ENCODE assay signal across 18 cellular contexts in the genomic region with DNA sequence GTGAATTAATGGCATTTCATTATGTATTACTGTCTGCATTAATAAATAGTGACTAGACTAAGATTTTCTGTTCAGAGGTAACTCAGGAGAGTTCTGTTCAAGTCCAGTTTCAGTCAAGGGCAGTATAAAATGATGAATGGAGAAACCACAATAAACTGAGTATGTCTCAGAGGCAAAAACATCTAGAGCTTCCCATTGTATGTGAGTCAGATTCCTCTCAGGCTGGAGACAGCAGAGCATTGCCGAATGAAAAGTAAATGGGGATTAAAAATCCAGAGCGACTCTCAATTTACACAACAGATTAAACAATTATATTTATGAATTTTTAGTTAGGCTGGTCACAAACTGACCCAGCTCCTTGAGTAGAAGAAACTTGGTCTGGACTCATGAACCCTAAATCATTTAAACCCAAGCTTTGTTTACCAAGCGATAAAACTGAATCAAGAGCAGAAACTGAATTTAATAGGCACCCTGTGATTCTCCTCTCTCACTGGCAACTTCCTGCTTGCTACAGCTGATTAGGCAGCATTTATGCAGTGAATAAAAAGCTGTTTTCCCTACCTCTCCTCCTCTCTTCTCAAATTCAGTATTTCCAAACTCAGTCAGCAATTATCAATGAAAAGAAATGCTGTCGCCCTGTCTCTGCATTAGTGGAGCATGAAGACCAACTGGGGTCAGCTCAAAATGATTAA.
DNase-seq lines count a peak whose midpoint lies in the region; ATAC-seq and TF ChIP-seq lines count a peak whose summit lies in the region.
"Had no signal": no experiment of that assay in that cellular context is flagged by ENCODE, and none has a peak within 500 bp of the region (broad histone marks: within the 10 kb centered on the region; RNA-seq: fewer than 3 reads in every experiment).

No MANE protein-coding gene starts in this region.

- DNase-seq in HT-29 (ENCODE audit: low spot score): peak; percentile 2
- DNase-seq in SK-N-MC (ENCODE audit: low read depth, low spot score): peak; percentile 52
- no peak for DNase-seq in hepatocyte (ENCODE audit: low spot score)
- DNase-seq in pons (ENCODE audit: low spot score): peak; percentile 7
- no peak for DNase-seq in CD8-positive, alpha-beta T cell
- DNase-seq in T-helper 17 cell: no peak
- DNase-seq in T-helper 2 cell treated with Interferon-gamma antibody and Interleukin-4, amounts not matched to agents 5 μg/mL and 100 μg/mL, for 36 hours (ENCODE audit: low spot score): no peak
- DNase-seq: activated CD8-positive, alpha-beta memory T cell treated with anti-CD3 and anti-CD28 coated beads, Interleukin-2, amount 10 ng/mL, durations not matched to agents 7 days and 5 days; activated naive CD4-positive, alpha-beta T cell treated with Interleukin-2 at 50 U/mL for 16 hours; colonic mucosa; NCI-H1930; stimulated activated naive CD4-positive, alpha-beta T cell had no signal

- H3K9me3 ChIP-seq in SK-N-MC (ENCODE audit: low read depth, low read length) (no peaks in the 10 kb centered on the region), hepatocyte (ENCODE audit: low read depth) (no peaks in the 10 kb centered on the region), T-helper 17 cell (ENCODE audit: control insufficient read depth, low read length, poor library complexity, severe bottlenecking) (no peaks in the 10 kb centered on the region)
- H3K9me3 ChIP-seq in CD8-positive, alpha-beta T cell (ENCODE audit: low read length): no peaks in the 10 kb centered on the region
- H3K9me3 ChIP-seq: BLaER1, colonic mucosa, right atrium auricular region had no signal

- no peaks in the 10 kb centered on the region for H3K4me1 Mint-ChIP-seq in CD8-positive, alpha-beta T cell (ENCODE audit: low read depth)
- H3K4me1 Mint-ChIP-seq in T-helper 17 cell: no peaks in the 10 kb centered on the region
- no peaks in the 10 kb centered on the region for H3K4me1 Mint-ChIP-seq in T-helper 2 cell treated with Interferon-gamma antibody and Interleukin-4, amounts not matched to agents 5 μg/mL and 100 μg/mL, for 36 hours (ENCODE audit: low read depth)
- H3K4me1 Mint-ChIP-seq: activated CD8-positive, alpha-beta memory T cell treated with anti-CD3 and anti-CD28 coated beads, Interleukin-2, amount 10 ng/mL, durations not matched to agents 7 days and 5 days had no signal

- POLR2A ChIA-PET in CD8-positive, alpha-beta T cell (lab: Charles Lee): no interaction called here

- H3K36me3 ChIP-seq in SK-N-MC (ENCODE audit: insufficient read depth, low read length) (no peaks in the 10 kb centered on the region), hepatocyte (replicated peaks; ENCODE audit: insufficient read depth, low read depth) (no peaks in the 10 kb centered on the region)
- H3K36me3 ChIP-seq in CD8-positive, alpha-beta T cell (ENCODE audit: insufficient read depth, low read length): no peaks in the 10 kb centered on the region
- H3K36me3 ChIP-seq: BLaER1, colonic mucosa, right atrium auricular region had no signal

- no peaks in the 10 kb centered on the region for H3K79me2 ChIP-seq in hepatocyte

- H3K9me3 Mint-ChIP-seq in CD8-positive, alpha-beta T cell: peaks cover 3% of the 10 kb centered on the region
- H3K9me3 Mint-ChIP-seq in T-helper 2 cell treated with Interferon-gamma antibody and Interleukin-4, amounts not matched to agents 5 μg/mL and 100 μg/mL, for 36 hours: peaks cover 3% of the 10 kb centered on the region

- no peaks in the 10 kb centered on the region for H3K9me2 ChIP-seq in hepatocyte (replicated peaks; ENCODE audit: insufficient read depth)

- CTCF ChIA-PET in CD8-positive, alpha-beta T cell (lab: Charles Lee): no interaction called here

- H3K27me3 Mint-ChIP-seq in CD8-positive, alpha-beta T cell (ENCODE audit: low read depth): no peaks in the 10 kb centered on the region
- H3K27me3 Mint-ChIP-seq in T-helper 17 cell: no peaks in the 10 kb centered on the region
- H3K27me3 Mint-ChIP-seq in T-helper 2 cell treated with Interferon-gamma antibody and Interleukin-4, amounts not matched to agents 5 μg/mL and 100 μg/mL, for 36 hours (ENCODE audit: low read depth): no peaks in the 10 kb centered on the region
- H3K27me3 Mint-ChIP-seq: activated CD8-positive, alpha-beta memory T cell treated with anti-CD3 and anti-CD28 coated beads, Interleukin-2, amount 10 ng/mL, durations not matched to agents 7 days and 5 days had no signal

- WGBS in hepatocyte (ENCODE audit: low lambda C conversion rate, missing lambda C conversion rate): 81% methylated on average over 4 of the region's 4 CpGs

- no peak for TF ChIP-seq CTCF in hepatocyte (IDR thresholded peaks at IDR 0.05; ENCODE audit: poor library complexity)
- TF ChIP-seq CTCF in CD8-positive, alpha-beta T cell (IDR thresholded peaks at IDR 0.05): no peak

- no peaks in the 10 kb centered on the region for H3K36me3 Mint-ChIP-seq in CD8-positive, alpha-beta T cell
- no peaks in the 10 kb centered on the region for H3K36me3 Mint-ChIP-seq in T-helper 17 cell (ENCODE audit: low read depth)
- no peaks in the 10 kb centered on the region for H3K36me3 Mint-ChIP-seq in T-helper 2 cell treated with Interferon-gamma antibody and Interleukin-4, amounts not matched to agents 5 μg/mL and 100 μg/mL, for 36 hours (ENCODE audit: low read depth)
- H3K36me3 Mint-ChIP-seq: activated CD8-positive, alpha-beta memory T cell treated with anti-CD3 and anti-CD28 coated beads, Interleukin-2, amount 10 ng/mL, durations not matched to agents 7 days and 5 days; WTC11 had no signal

- no peak for ATAC-seq in CD8-positive, alpha-beta T cell
- ATAC-seq in T-helper 17 cell (no peak), HG02884 (IDR thresholded peaks at IDR 0.05; ENCODE audit: unreplicated experiment) (no peak)
- ATAC-seq: activated CD8-positive, alpha-beta memory T cell treated with anti-CD3 and anti-CD28 coated beads, Interleukin-2, amount 10 ng/mL, durations not matched to agents 7 days and 5 days; GM12878; WTC11 had no signal

- no peaks in the 10 kb centered on the region for H3K27me3 ChIP-seq in hepatocyte
- no peaks in the 10 kb centered on the region for H3K27me3 ChIP-seq in CD8-positive, alpha-beta T cell (ENCODE audit: insufficient read depth, low read length)
- H3K27me3 ChIP-seq: BLaER1, colonic mucosa, right atrium auricular region had no signal

- intact Hi-C loops in CD8-positive, alpha-beta T cell (cut with DNase I, micrococcal nuclease): no loop called here

- H3K4me1 ChIP-seq in hepatocyte (ENCODE audit: insufficient read depth): no peaks in the 10 kb centered on the region
- H3K4me1 ChIP-seq in CD8-positive, alpha-beta T cell (ENCODE audit: insufficient read depth, low read length): no peaks in the 10 kb centered on the region
- H3K4me1 ChIP-seq: BLaER1, colonic mucosa, right atrium auricular region had no signal

- H3K27ac Mint-ChIP-seq in CD8-positive, alpha-beta T cell: no peak overlapping the region
- no peak overlapping the region for H3K27ac Mint-ChIP-seq in T-helper 17 cell
- no peak overlapping the region for H3K27ac Mint-ChIP-seq in T-helper 2 cell treated with Interferon-gamma antibody and Interleukin-4, amounts not matched to agents 5 μg/mL and 100 μg/mL, for 36 hours
- H3K27ac Mint-ChIP-seq: activated CD8-positive, alpha-beta memory T cell treated with anti-CD3 and anti-CD28 coated beads, Interleukin-2, amount 10 ng/mL, durations not matched to agents 7 days and 5 days; WTC11 had no signal

- H3K27ac ChIP-seq in SK-N-MC: peak overlapping the region; percentile 89
- no peak overlapping the region for H3K27ac ChIP-seq in hepatocyte
- no peak overlapping the region for H3K27ac ChIP-seq in CD8-positive, alpha-beta T cell (ENCODE audit: low read depth, low read length)
- H3K27ac ChIP-seq: BLaER1, colonic mucosa, KMS-11, right atrium auricular region had no signal

- H4K20me1 ChIP-seq in hepatocyte (ENCODE audit: insufficient read depth, poor library complexity, severe bottlenecking): no peaks in the 10 kb centered on the region
- H4K20me1 ChIP-seq: BLaER1 had no signal

- H3K9ac ChIP-seq in SK-N-MC (ENCODE audit: insufficient read length): peak overlapping the region; percentile 75
- H3K9ac ChIP-seq: BLaER1, KMS-11 had no signal

- peak overlapping the region; percentile 4 for H2AFZ ChIP-seq in hepatocyte

- peak overlapping the region; percentile 77 for H3K4me3 ChIP-seq in SK-N-MC
- no peak overlapping the region for H3K4me3 ChIP-seq in hepatocyte
- no peak overlapping the region for H3K4me3 ChIP-seq in CD8-positive, alpha-beta T cell (ENCODE audit: low read depth, low read length)
- H3K4me3 ChIP-seq: BLaER1, colonic mucosa, GM12878, right atrium auricular region had no signal

- H3K4me3 Mint-ChIP-seq in CD8-positive, alpha-beta T cell: no peak overlapping the region
- H3K4me3 Mint-ChIP-seq in T-helper 17 cell: no peak overlapping the region
- no peak overlapping the region for H3K4me3 Mint-ChIP-seq in T-helper 2 cell treated with Interferon-gamma antibody and Interleukin-4, amounts not matched to agents 5 μg/mL and 100 μg/mL, for 36 hours
- H3K4me3 Mint-ChIP-seq: activated CD8-positive, alpha-beta memory T cell treated with anti-CD3 and anti-CD28 coated beads, Interleukin-2, amount 10 ng/mL, durations not matched to agents 7 days and 5 days; WTC11 had no signal

- H3K4me2 ChIP-seq in hepatocyte: no peak overlapping the region
- H3K4me2 ChIP-seq: BLaER1, KMS-11 had no signal

Comparison
In these comparisons a context has a peak if more than half of its experiments do, and no peak if none do; other contexts are left out.
1. DNase-seq: peak in HT-29 (single experiment), SK-N-MC (single experiment) and pons (single experiment); none in hepatocyte (single experiment), CD8-positive, alpha-beta T cell (0 of 7), T-helper 17 cell (0 of 3) and T-helper 2 cell treated with Interferon-gamma antibody and Interleukin-4, amounts not matched to agents 5 μg/mL and 100 μg/mL, for 36 hours (single experiment).